ENCODE assay signal across 10 cellular contexts in the genomic region with DNA sequence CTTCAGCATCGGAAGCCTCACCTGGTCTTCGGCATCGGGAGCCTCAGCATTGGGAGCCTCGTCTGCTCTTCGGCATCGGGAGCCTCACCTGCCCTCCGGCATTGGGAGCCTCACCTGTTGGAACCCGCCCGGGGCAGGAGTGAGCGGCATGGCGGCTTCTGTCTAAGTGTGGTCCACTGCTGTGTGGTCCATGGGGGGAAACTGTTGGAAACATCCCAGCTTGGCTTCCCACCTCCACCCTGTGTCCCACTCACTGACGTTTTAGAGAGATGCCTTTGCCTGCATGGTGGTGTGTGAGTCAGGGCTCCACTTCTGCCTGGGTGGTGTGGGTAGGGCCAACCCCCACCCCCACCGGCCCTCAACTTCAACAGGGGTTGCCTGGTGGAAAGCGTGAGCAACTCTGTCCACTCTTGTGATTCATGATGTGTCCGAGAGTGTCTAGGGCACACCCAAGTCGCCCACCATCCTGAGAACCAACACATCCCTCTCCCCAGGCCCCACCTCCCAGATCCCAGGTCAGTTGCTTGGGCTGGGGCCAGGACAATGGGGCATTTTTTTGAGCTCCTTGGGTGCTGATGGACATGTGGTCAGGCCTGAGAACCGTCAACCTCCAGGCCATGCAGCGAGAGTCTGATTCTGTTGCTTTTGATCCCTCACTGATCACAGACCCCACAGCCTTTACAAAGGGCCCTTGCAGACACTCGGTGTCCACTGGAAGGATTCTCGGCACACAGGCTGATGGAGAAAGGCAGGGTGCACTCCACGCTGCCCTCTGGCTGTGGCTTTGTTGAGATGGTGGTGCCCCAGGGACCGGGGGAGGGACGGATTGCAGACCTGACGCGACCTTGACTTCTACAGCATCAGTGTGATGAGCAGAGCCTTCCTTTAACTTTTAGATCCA.
A peak's percentile ranks its signal among the peaks of the same experiment; 100 is the strongest.
DNase-seq lines count a peak whose midpoint lies in the region; FAIRE-seq and TF ChIP-seq lines count a peak whose summit lies in the region.
"Had no signal": no experiment of that assay in that cellular context is flagged by ENCODE, and none has a peak within 500 bp of the region (broad histone marks: within the 10 kb centered on the region; RNA-seq: fewer than 3 reads in every experiment).

No MANE protein-coding gene starts in this region.

- H3K23ac ChIP-seq in mesenchymal stem cell (ENCODE audit: low read length in 2 of 2) = no peak overlapping the region

- peaks cover 16% of the 10 kb centered on the region for H3K4me1 ChIP-seq in mesenchymal stem cell (ENCODE audit: control insufficient read depth, insufficient read depth, low read depth, low read length)

- H3K4me3 Mint-ChIP-seq in HFFc6 = no peak overlapping the region
- H3K4me3 Mint-ChIP-seq: central memory CD8-positive, alpha-beta T cell had no signal

- no peak overlapping the region for H3K27ac Mint-ChIP-seq in HFFc6

- H3K4ac ChIP-seq in mesenchymal stem cell (ENCODE audit: low read depth in 1 of 2, low read length in 2 of 2) = no peak overlapping the region

- no peak overlapping the region for H2BK5ac ChIP-seq in mesenchymal stem cell (ENCODE audit: low read depth, low read length, poor library complexity, severe bottlenecking)

- no peak overlapping the region for H2BK120ac ChIP-seq in mesenchymal stem cell (ENCODE audit: low read depth, low read length)

- H3K9me3 ChIP-seq in mesenchymal stem cell (ENCODE audit: control insufficient read depth, low read length) = no peaks in the 10 kb centered on the region

- H3K4me3 ChIP-seq in AG10803 (ENCODE audit: low read length) = no peak overlapping the region
- H3K4me3 ChIP-seq in coronary artery = no peak overlapping the region
- no peak overlapping the region for H3K4me3 ChIP-seq in mesenchymal stem cell (ENCODE audit: insufficient read depth in 1 of 2, low read depth in 1 of 2, low read length in 2 of 2)

- H3K27me3 ChIP-seq in mesenchymal stem cell (ENCODE audit: control insufficient read depth in 1 of 2, insufficient read depth in 1 of 2, low read length in 2 of 2) = no peaks in the 10 kb centered on the region

- H4K91ac ChIP-seq in mesenchymal stem cell (ENCODE audit: low read length) = no peak overlapping the region

- peaks cover 4 to 40% of the 10 kb centered on the region in 2 experiments for H3K36me3 ChIP-seq in mesenchymal stem cell (ENCODE audit: control insufficient read depth in 1 of 2, insufficient read depth in 2 of 2, low read depth in 1 of 2, low read length in 2 of 2)

- no peak overlapping the region for H2BK12ac ChIP-seq in mesenchymal stem cell (ENCODE audit: low read length in 2 of 2)

- peak; percentile 37 for TF ChIP-seq CTCF in AG10803 (conservative IDR thresholded peaks at IDR 0.05; ENCODE audit: low read length)
- peak; percentile 64 for TF ChIP-seq CTCF in HFFc6 (IDR thresholded peaks at IDR 0.05)
- no peak for TF ChIP-seq CTCF in coronary artery (IDR thresholded peaks at IDR 0.05)

- H3K27ac ChIP-seq in coronary artery = no peak overlapping the region
- no peak overlapping the region for H3K27ac ChIP-seq in mesenchymal stem cell (ENCODE audit: low read length, poor library complexity, severe bottlenecking)

- H2BK15ac ChIP-seq in mesenchymal stem cell (ENCODE audit: low read depth, poor library complexity, severe bottlenecking) = no peak overlapping the region

- no peak overlapping the region for H3K4me2 ChIP-seq in mesenchymal stem cell (ENCODE audit: low read length, poor library complexity, severe bottlenecking)

- DNase-seq in AG10803 (ENCODE audit: low read depth) = no peak
- no peak for DNase-seq in HFFc6
- peak; percentile 65 for DNase-seq in coronary artery (ENCODE audit: low spot score)
- peak; percentile 10 for DNase-seq in mesenchymal stem cell
- no peak for DNase-seq in GM19239 (ENCODE audit: insufficient read length, low spot score)
- DNase-seq in NK-92 (lab: John Stamatoyannopoulos, UW; ENCODE audit: unreplicated experiment) = no peak
- no peak for DNase-seq in NCI-H510A (lab: John Stamatoyannopoulos, UW)
- no peak for DNase-seq in NCI-H2171 treated with DMSO at 0.1 percent for 48 hours (lab: John Stamatoyannopoulos, UW)
- DNase-seq: NCI-H1105 treated with DMSO at 0.1 percent for 48 hours had no signal

- WGBS in mesenchymal stem cell = 89% methylated on average over 22 of the region's 25 CpGs

- H4K8ac ChIP-seq in mesenchymal stem cell (ENCODE audit: low read length) = no peak overlapping the region

- H2AK5ac ChIP-seq in mesenchymal stem cell (ENCODE audit: low read length, severe bottlenecking) = no peak overlapping the region

- peaks cover 5% of the 10 kb centered on the region for H3K27me3 Mint-ChIP-seq in HFFc6 (ENCODE audit: insufficient read depth)
- H3K27me3 Mint-ChIP-seq: central memory CD8-positive, alpha-beta T cell had no signal

- H3K18ac ChIP-seq in mesenchymal stem cell (ENCODE audit: low read depth in 1 of 2, low read length in 2 of 2) = no peak overlapping the region

- H3K36me3 Mint-ChIP-seq in HFFc6 (ENCODE audit: low read depth) = no peaks in the 10 kb centered on the region; the same call in 1 of the 2 replicates

- no peaks in the 10 kb centered on the region for H3K9me3 Mint-ChIP-seq in HFFc6
- H3K9me3 Mint-ChIP-seq: central memory CD8-positive, alpha-beta T cell had no signal

- no peak overlapping the region for H3K9ac ChIP-seq in mesenchymal stem cell (ENCODE audit: low read length)

- H3K79me1 ChIP-seq in mesenchymal stem cell (replicated peaks; ENCODE audit: low read length, poor library complexity, severe bottlenecking) = peaks cover 4% of the 10 kb centered on the region

- H3K4me1 Mint-ChIP-seq in HFFc6 (ENCODE audit: low read depth) = no peaks in the 10 kb centered on the region
- H3K4me1 Mint-ChIP-seq: central memory CD8-positive, alpha-beta T cell had no signal

- no peak overlapping the region for H3K14ac ChIP-seq in mesenchymal stem cell (ENCODE audit: low read length in 2 of 2)

- H2AFZ ChIP-seq in mesenchymal stem cell (ENCODE audit: low read depth, low read length) = no peak overlapping the region

- FAIRE-seq in GM19239 (lab: Jason Lieb, UNC) = no peak

Comparison
In these comparisons a context has a peak if more than half of its experiments do, and no peak if none do; other contexts are left out.
1. DNase-seq: peak in coronary artery (single experiment) and mesenchymal stem cell (single experiment); none in AG10803 (single experiment), HFFc6 (single experiment), GM19239 (single experiment), NK-92 (single experiment), NCI-H510A (single experiment) and NCI-H2171 treated with DMSO at 0.1 percent for 48 hours (single experiment).